ENCODE assay signal across 2 cellular contexts in genomic region chr1:25816112-25816718, GRCh38.
TF ChIP-seq lines count a peak whose summit lies in the region.

No MANE protein-coding gene starts in this region.

TF ChIP-seq in HCT116, 20 proteins besides CTCF, POLR2A, EP300 and RAD21:
- TF ChIP-seq TCF7L2 (IDR thresholded peaks at IDR 0.05; ENCODE audit: borderline replicate concordance, extremely low read depth, insufficient read depth, insufficient read length) (no peak), POLR2AphosphoS5 (IDR thresholded peaks at IDR 0.05; ENCODE audit: low read depth, low read length) (peak; percentile 34), SP1 (IDR thresholded peaks at IDR 0.05; ENCODE audit: low read depth) (no peak), MAX (IDR thresholded peaks at IDR 0.05) (no peak)

TF ChIP-seq in K562, 482 proteins besides CTCF, POLR2A, EP300 and RAD21:
- TF ChIP-seq POLR2G (IDR thresholded peaks at IDR 0.05; ENCODE audit: low read depth, low read length) (0 out of 2 replicates have a peak, but pooled peaks have one; percentile 27), TAF15 (IDR thresholded peaks at IDR 0.05; ENCODE audit: low read depth, low read length) (no peak)
